Comparison of ENCODE assay signal across 7 cellular contexts in the genomic region with DNA sequence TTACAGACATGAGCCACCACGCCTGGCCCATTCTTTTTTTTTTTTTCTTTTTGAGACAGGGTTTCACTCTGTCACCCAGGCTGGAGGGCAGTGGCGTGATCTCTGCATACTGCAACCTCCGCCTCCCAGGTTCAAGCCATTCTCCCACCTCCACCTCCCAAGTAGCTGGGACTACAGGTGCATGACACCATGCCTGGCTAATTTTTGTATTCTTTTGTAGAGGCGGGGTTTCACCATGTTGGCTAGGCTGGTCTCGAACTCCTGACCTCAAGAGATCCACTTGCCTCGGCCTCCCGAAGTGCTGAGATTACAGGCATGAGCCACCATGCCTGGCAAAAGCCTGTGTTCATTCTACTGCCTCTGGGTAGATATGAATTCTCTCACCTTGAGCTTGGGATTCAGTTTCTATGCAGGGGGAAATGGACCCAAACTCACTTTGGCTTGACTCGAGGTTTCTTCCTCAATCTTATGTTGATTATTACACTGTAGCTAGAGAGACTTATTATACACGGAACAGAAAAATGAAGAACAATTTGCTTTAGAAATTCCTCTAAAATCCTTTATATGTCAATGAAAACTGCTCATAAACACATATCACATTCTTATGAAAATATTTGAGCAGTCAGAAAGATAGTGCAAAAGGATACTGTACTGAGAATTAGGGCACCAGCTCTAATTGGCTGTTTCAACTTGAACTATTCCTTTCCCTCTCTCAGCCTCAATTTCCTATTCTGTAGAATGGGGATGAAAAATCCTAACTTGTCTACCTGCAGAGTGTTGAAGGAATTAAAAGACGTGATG.
"Had no signal": no experiment of that assay in that cellular context is flagged by ENCODE, and none has a peak within 500 bp of the region (broad histone marks: within the 10 kb centered on the region; RNA-seq: fewer than 3 reads in every experiment).

No MANE protein-coding gene starts in this region.

- ATAC-seq: HCT116 had no signal

- DNase-seq: GOT3, H7, HFFc6, KG1 had no signal

- H3K4me3 ChIP-seq: HAP-1 had no signal

- H3K9me3 ChIP-seq: HAP-1 had no signal

- H3K4me1 ChIP-seq: HAP-1 had no signal

- H3K36me3 ChIP-seq: HAP-1 had no signal

- FAIRE-seq: HTR-8/SVneo had no signal
